In genomic region chr3:194003128-194004057, GRCh38 we compare ENCODE assay signal across 8 cellular contexts.
A peak's percentile ranks its signal among the peaks of the same experiment; 100 is the strongest.
DNase-seq lines count a peak whose midpoint lies in the region; ATAC-seq and TF ChIP-seq lines count a peak whose summit lies in the region.

No MANE protein-coding gene starts in this region.

- H4K20me1 ChIP-seq in DND-41 (ENCODE audit: insufficient read depth, low read length): no peaks in the 10 kb centered on the region

- H3K4me3 ChIP-seq in DND-41 (ENCODE audit: low read depth in 1 of 2, low read length in 2 of 2) (no peak overlapping the region), SK-N-MC (peak overlapping the region; percentile 75)

- no peaks in the 10 kb centered on the region for H3K36me3 ChIP-seq in DND-41 (ENCODE audit: insufficient read depth, low read length)
- no peaks in the 10 kb centered on the region for H3K36me3 ChIP-seq in SK-N-MC (ENCODE audit: insufficient read depth, low read length)

- H3K9ac ChIP-seq in DND-41 (ENCODE audit: low read depth, low read length): no peak overlapping the region
- peak overlapping the region; percentile 70 for H3K9ac ChIP-seq in SK-N-MC (ENCODE audit: insufficient read length)

- H3K9me3 ChIP-seq in DND-41 (ENCODE audit: insufficient read depth, low read length, severe bottlenecking) (no peaks in the 10 kb centered on the region), SK-N-MC (ENCODE audit: low read depth, low read length) (no peaks in the 10 kb centered on the region)

- H3K4me2 ChIP-seq in DND-41 (ENCODE audit: insufficient read depth, low read length): no peak overlapping the region; the same call in 1 of the 2 replicates

- no peak overlapping the region for H2AFZ ChIP-seq in DND-41 (ENCODE audit: low read depth, low read length)

- no peaks in the 10 kb centered on the region for H3K4me1 ChIP-seq in DND-41 (ENCODE audit: insufficient read depth, low read length)

- DNase-seq in DND-41: peak; percentile 21
- peak; percentile 88 for DNase-seq in HuH-7 (ENCODE audit: low spot score)
- no peak for DNase-seq in SK-N-MC (ENCODE audit: low read depth, low spot score)
- DNase-seq in kidney glomerular epithelial cell (lab: John Stamatoyannopoulos, UW): peak; percentile 95
- DNase-seq in smooth muscle cell of the brain vasculature (ENCODE audit: low read depth, low spot score): peak; percentile 63
- DNase-seq in activated gamma-delta T cell (lab: John Stamatoyannopoulos, UW): no peak

- H3K27me3 ChIP-seq in DND-41 (ENCODE audit: insufficient read depth, low read length, poor library complexity): peaks cover 36% of the 10 kb centered on the region

- TF ChIP-seq CTCF in DND-41 (IDR thresholded peaks at IDR 0.05; ENCODE audit: borderline replicate concordance, extremely low read depth, low read length, poor library complexity, severe bottlenecking): no peak

- ATAC-seq in DND-41 (ENCODE audit: insufficient read depth, low read depth) (peak; percentile 79), GM21526 (IDR thresholded peaks at IDR 0.05; ENCODE audit: low FRiP score, unreplicated experiment) (peak; percentile 56)

- H3K27ac ChIP-seq in DND-41 (ENCODE audit: low read length): no peak overlapping the region
- H3K27ac ChIP-seq in SK-N-MC: peak overlapping the region; percentile 61; the same call in 1 of the 2 replicates
- H3K27ac ChIP-seq in cingulate gyrus (ENCODE audit: low read depth, low read length): peak overlapping the region; percentile 15

- H3K79me2 ChIP-seq in DND-41 (ENCODE audit: insufficient read depth, low read length): no peaks in the 10 kb centered on the region

Comparison
In these comparisons a context has a peak if more than half of its experiments do, and no peak if none do; other contexts are left out.
1. DNase-seq: peak in DND-41 (single experiment), HuH-7 (single experiment), kidney glomerular epithelial cell (single experiment) and smooth muscle cell of the brain vasculature (single experiment); none in SK-N-MC (single experiment) and activated gamma-delta T cell (single experiment).